ENCODE assay signal across 1 cellular context in genomic region chr2:39517102-39517436, GRCh38.
TF ChIP-seq lines count a peak whose summit lies in the region.

No MANE protein-coding gene starts in this region.

TF ChIP-seq in H1, 55 proteins besides CTCF, POLR2A, EP300 and RAD21:
- TF ChIP-seq JUND (IDR thresholded peaks at IDR 0.05; ENCODE audit: low read length) (no peak), RBBP5 (IDR thresholded peaks at IDR 0.05; ENCODE audit: borderline replicate concordance, low read depth, low read length) (no peak), RXRA (IDR thresholded peaks at IDR 0.05; ENCODE audit: insufficient read depth, low read depth, low read length) (no peak), TEAD4 (IDR thresholded peaks at IDR 0.05; ENCODE audit: low read depth, low read length) (no peak), EGR1 (IDR thresholded peaks at IDR 0.05; ENCODE audit: borderline replicate concordance, low read depth, low read length) (no peak), SIRT6 (IDR thresholded peaks at IDR 0.05; ENCODE audit: low read length) (no peak), TAF7 (optimal IDR thresholded peaks at IDR 0.05; ENCODE audit: borderline replicate concordance, low read depth, low read length) (no peak), TBP (IDR thresholded peaks at IDR 0.05; ENCODE audit: low read depth, low read length) (no peak), NANOG (IDR thresholded peaks at IDR 0.05; ENCODE audit: insufficient read depth, low read depth, low read length, poor library complexity, severe bottlenecking) (no peak), CREB1 (IDR thresholded peaks at IDR 0.05) (no peak), RFX5 (IDR thresholded peaks at IDR 0.05; ENCODE audit: borderline replicate concordance, low read depth, low read length) (no peak), CHD7 (IDR thresholded peaks at IDR 0.05; ENCODE audit: insufficient replicate concordance, low read length) (no peak), SRF (IDR thresholded peaks at IDR 0.05; ENCODE audit: low read depth, low read length) (no peak)
- TF ChIP-seq, protein P1, sequence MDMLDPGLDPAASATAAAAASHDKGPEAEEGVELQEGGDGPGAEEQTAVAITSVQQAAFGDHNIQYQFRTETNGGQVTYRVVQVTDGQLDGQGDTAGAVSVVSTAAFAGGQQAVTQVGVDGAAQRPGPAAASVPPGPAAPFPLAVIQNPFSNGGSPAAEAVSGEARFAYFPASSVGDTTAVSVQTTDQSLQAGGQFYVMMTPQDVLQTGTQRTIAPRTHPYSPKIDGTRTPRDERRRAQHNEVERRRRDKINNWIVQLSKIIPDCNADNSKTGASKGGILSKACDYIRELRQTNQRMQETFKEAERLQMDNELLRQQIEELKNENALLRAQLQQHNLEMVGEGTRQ (IDR thresholded peaks at IDR 0.05; ENCODE audit: low read length) = no peak
- TF ChIP-seq, protein P2, sequence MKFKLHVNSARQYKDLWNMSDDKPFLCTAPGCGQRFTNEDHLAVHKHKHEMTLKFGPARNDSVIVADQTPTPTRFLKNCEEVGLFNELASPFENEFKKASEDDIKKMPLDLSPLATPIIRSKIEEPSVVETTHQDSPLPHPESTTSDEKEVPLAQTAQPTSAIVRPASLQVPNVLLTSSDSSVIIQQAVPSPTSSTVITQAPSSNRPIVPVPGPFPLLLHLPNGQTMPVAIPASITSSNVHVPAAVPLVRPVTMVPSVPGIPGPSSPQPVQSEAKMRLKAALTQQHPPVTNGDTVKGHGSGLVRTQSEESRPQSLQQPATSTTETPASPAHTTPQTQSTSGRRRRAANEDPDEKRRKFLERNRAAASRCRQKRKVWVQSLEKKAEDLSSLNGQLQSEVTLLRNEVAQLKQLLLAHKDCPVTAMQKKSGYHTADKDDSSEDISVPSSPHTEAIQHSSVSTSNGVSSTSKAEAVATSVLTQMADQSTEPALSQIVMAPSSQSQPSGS (IDR thresholded peaks at IDR 0.05; ENCODE audit: low read length) = no peak
TF ChIP-seq in H1: peak in this region for 0.
